ENCODE assay signal across 14 cellular contexts in the genomic region with DNA sequence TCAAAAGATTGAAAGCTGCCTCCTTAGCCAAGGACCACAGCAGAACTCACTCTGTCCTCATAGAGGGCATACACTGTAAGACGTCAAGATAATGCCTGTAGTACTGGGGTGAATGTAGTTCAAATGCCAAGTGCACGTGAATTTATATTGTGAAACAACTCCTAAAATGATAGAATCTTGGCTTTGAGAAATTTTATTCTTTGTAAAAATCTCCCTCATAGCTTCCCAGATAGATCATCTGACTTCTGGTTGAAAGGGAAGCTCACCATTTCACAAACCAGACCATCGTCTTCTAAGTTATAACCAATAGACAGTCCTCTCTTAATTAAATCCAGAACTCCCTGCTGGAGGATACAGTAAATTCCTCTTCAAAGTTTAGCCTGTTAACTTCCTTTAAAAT.
DNase-seq lines count a peak whose midpoint lies in the region; ATAC-seq and TF ChIP-seq lines count a peak whose summit lies in the region.
"Had no signal": no experiment of that assay in that cellular context is flagged by ENCODE, and none has a peak within 500 bp of the region (broad histone marks: within the 10 kb centered on the region; RNA-seq: fewer than 3 reads in every experiment).

No MANE protein-coding gene starts in this region.

- no peak overlapping the region for H3K4me2 ChIP-seq in mesenchymal stem cell (ENCODE audit: low read length, poor library complexity, severe bottlenecking)

- no peak overlapping the region for H2BK120ac ChIP-seq in mesenchymal stem cell (ENCODE audit: low read depth, low read length)

- H3K4me3 Mint-ChIP-seq in immature natural killer cell, result no peak overlapping the region
- H3K4me3 Mint-ChIP-seq: CD8-positive, alpha-beta memory T cell had no signal

- H3K18ac ChIP-seq in mesenchymal stem cell (ENCODE audit: low read depth in 1 of 2, low read length in 2 of 2), result no peak overlapping the region

- no peaks in the 10 kb centered on the region for H3K27me3 ChIP-seq in mesenchymal stem cell (ENCODE audit: control insufficient read depth in 1 of 2, insufficient read depth in 1 of 2, low read length in 2 of 2)

- no peak overlapping the region for H3K14ac ChIP-seq in mesenchymal stem cell (ENCODE audit: low read length in 2 of 2)

- no peak overlapping the region for H2BK12ac ChIP-seq in mesenchymal stem cell (ENCODE audit: low read length in 2 of 2)

- no peak overlapping the region for H2AFZ ChIP-seq in mesenchymal stem cell (ENCODE audit: low read depth, low read length)

- DNase-seq in AG10803 (ENCODE audit: low read depth) (peak; percentile 66), GM03348 (ENCODE audit: low spot score) (peak; percentile 33), fibroblast of peridontal ligament (ENCODE audit: extremely low read depth) (peak; percentile 87), mesenchymal stem cell (no peak), dedifferentiated amniotic fluid mesenchymal stem cell (ENCODE audit: extremely low spot score) (no peak), immature natural killer cell (no peak)
- DNase-seq: ACHN; Caco-2; CD8-positive, alpha-beta memory T cell; GOT3 had no signal

- no peaks in the 10 kb centered on the region for H3K9me3 ChIP-seq in mesenchymal stem cell (ENCODE audit: control insufficient read depth, low read length)
- H3K9me3 ChIP-seq: HAP-1 had no signal

- no peaks in the 10 kb centered on the region for H3K4me1 ChIP-seq in mesenchymal stem cell (ENCODE audit: control insufficient read depth, insufficient read depth, low read depth, low read length)
- H3K4me1 ChIP-seq: HAP-1 had no signal

- no peak for TF ChIP-seq CTCF in AG10803 (conservative IDR thresholded peaks at IDR 0.05; ENCODE audit: low read length)

- peak overlapping the region; percentile 12 for H3K9ac ChIP-seq in mesenchymal stem cell (ENCODE audit: low read length)

- no peak overlapping the region for H2AK5ac ChIP-seq in mesenchymal stem cell (ENCODE audit: low read length, severe bottlenecking)

- WGBS in mesenchymal stem cell, result 93% methylated on average over 1 of the region's 3 CpGs

- no peak overlapping the region for H4K91ac ChIP-seq in mesenchymal stem cell (ENCODE audit: low read length)

- no peak overlapping the region for H3K27ac ChIP-seq in mesenchymal stem cell (ENCODE audit: low read length, poor library complexity, severe bottlenecking)
- H3K27ac ChIP-seq: HL-60 had no signal

- peaks cover 2 to 10% (median 3%) of the 10 kb centered on the region in 6 donors for H3K9me3 Mint-ChIP-seq in immature natural killer cell

- no peak overlapping the region for H3K23ac ChIP-seq in mesenchymal stem cell (ENCODE audit: low read length in 2 of 2)

- H3K79me1 ChIP-seq in mesenchymal stem cell (replicated peaks; ENCODE audit: low read length, poor library complexity, severe bottlenecking), result no peaks in the 10 kb centered on the region

- H3K4me3 ChIP-seq in AG10803 (ENCODE audit: low read length) (no peak overlapping the region), mesenchymal stem cell (ENCODE audit: insufficient read depth in 1 of 2, low read depth in 1 of 2, low read length in 2 of 2) (no peak overlapping the region)
- H3K4me3 ChIP-seq: HAP-1 had no signal

- H3K4ac ChIP-seq in mesenchymal stem cell (ENCODE audit: low read depth in 1 of 2, low read length in 2 of 2), result no peak overlapping the region

- H3K36me3 ChIP-seq in mesenchymal stem cell (ENCODE audit: control insufficient read depth in 1 of 2, insufficient read depth in 2 of 2, low read depth in 1 of 2, low read length in 2 of 2), result no peaks in the 10 kb centered on the region
- H3K36me3 ChIP-seq: HAP-1 had no signal

- ATAC-seq in HG02840 (IDR thresholded peaks at IDR 0.05; ENCODE audit: low FRiP score, unreplicated experiment) (no peak), GM21737 (IDR thresholded peaks at IDR 0.05; ENCODE audit: unreplicated experiment) (no peak)

- no peak overlapping the region for H2BK15ac ChIP-seq in mesenchymal stem cell (ENCODE audit: low read depth, poor library complexity, severe bottlenecking)

- H3K4me1 Mint-ChIP-seq in immature natural killer cell, result no peaks in the 10 kb centered on the region
- H3K4me1 Mint-ChIP-seq: CD8-positive, alpha-beta memory T cell had no signal

- H3K27ac Mint-ChIP-seq in immature natural killer cell, result no peak overlapping the region
- H3K27ac Mint-ChIP-seq: CD8-positive, alpha-beta memory T cell had no signal

- H4K8ac ChIP-seq in mesenchymal stem cell (ENCODE audit: low read length), result no peak overlapping the region

- peaks cover 4 to 14% (median 6%) of the 10 kb centered on the region in 3 donors for H3K36me3 Mint-ChIP-seq in immature natural killer cell

- H2BK5ac ChIP-seq in mesenchymal stem cell (ENCODE audit: low read depth, low read length, poor library complexity, severe bottlenecking), result no peak overlapping the region

- peaks cover 0 to 8% (median 3%) of the 10 kb centered on the region in 3 donors for H3K27me3 Mint-ChIP-seq in immature natural killer cell (ENCODE audit: low read depth in 3 of 3)

Comparison
In these comparisons a context has a peak if more than half of its experiments do, and no peak if none do; other contexts are left out.
1. DNase-seq: peak in AG10803 (single experiment), GM03348 (single experiment) and fibroblast of peridontal ligament (single experiment); none in mesenchymal stem cell (single experiment), dedifferentiated amniotic fluid mesenchymal stem cell (single experiment) and immature natural killer cell (0 of 3).